24 cellular contexts compared by ENCODE assay signal in genomic region chr6:101994521-101994920, GRCh38.
"Had no signal": no experiment of that assay in that cellular context is flagged by ENCODE, and none has a peak within 500 bp of the region (broad histone marks: within the 10 kb centered on the region; RNA-seq: fewer than 3 reads in every experiment).

No MANE protein-coding gene starts in this region.

- H3K36me3 ChIP-seq: esophagus squamous epithelium, gastrocnemius medialis, heart right ventricle, left lung, lower lobe of right lung had no signal

- H3K27me3 ChIP-seq: esophagus squamous epithelium, gastrocnemius medialis, heart right ventricle, left lung had no signal

- ATAC-seq: effector memory CD8-positive, alpha-beta T cell; esophagus mucosa; gastrocnemius medialis; heart right ventricle; left cardiac atrium; left lung; left ventricle myocardium superior; lower lobe of right lung; mucosa of descending colon; naive thymus-derived CD8-positive, alpha-beta T cell had no signal

- H3K27ac ChIP-seq: epithelial cell of prostate, esophagus squamous epithelium, gastrocnemius medialis, heart right ventricle, left lung, lower lobe of right lung had no signal

- FAIRE-seq: keratinocyte had no signal

- DNase-seq: cortex of kidney; effector CD8-positive, alpha-beta T cell; effector memory CD8-positive, alpha-beta T cell; endodermal cell; erythroblast; esophagus squamous epithelium; foreskin fibroblast; foreskin melanocyte; gastrocnemius medialis; glutamatergic neuron; head of caudate nucleus; heart right ventricle; hippocampal formation; left cardiac atrium; left lung; left ventricle myocardium superior; lower lobe of right lung; mesenchymal stem cell; mucosa of descending colon; naive B cell; naive thymus-derived CD8-positive, alpha-beta T cell had no signal

- H3K9me3 ChIP-seq: esophagus squamous epithelium, gastrocnemius medialis, heart right ventricle, left lung, lower lobe of right lung, mucosa of descending colon had no signal

- H3K4me1 ChIP-seq: esophagus squamous epithelium, gastrocnemius medialis, heart right ventricle, left lung, lower lobe of right lung had no signal

- H3K4me3 ChIP-seq: esophagus squamous epithelium, gastrocnemius medialis, heart right ventricle, left lung, lower lobe of right lung, mucosa of descending colon had no signal
